18 cellular contexts compared by ENCODE assay signal in genomic region chr3:57659810-57660439, GRCh38. TPM values are rescaled to one million over a fixed set of nuclear protein-coding genes. Genes with fewer than 3 reads are reported as not detected.
DNase-seq lines count a peak whose midpoint lies in the region; ATAC-seq and TF ChIP-seq lines count a peak whose summit lies in the region.
"Had no signal": no experiment of that assay in that cellular context is flagged by ENCODE, and none has a peak within 500 bp of the region (broad histone marks: within the 10 kb centered on the region; RNA-seq: fewer than 3 reads in every experiment).

No MANE protein-coding gene starts in this region.

- H3K27me3 Mint-ChIP-seq in natural killer cell (ENCODE audit: low read depth in 2 of 2): no peaks in the 10 kb centered on the region
- H3K27me3 Mint-ChIP-seq: activated naive CD8-positive, alpha-beta T cell; CD4-positive, alpha-beta memory T cell; stimulated activated naive B cell treated with anti-CD40 and anti-IgM and Interleukin-4, amounts not matched to agents 10 μg/mL and 1 μg/mL and 100 μg/mL, for 72 hours had no signal

- H3K4me3 ChIP-seq in H7 (ENCODE audit: insufficient read depth, low read depth, low read length) (no peak overlapping the region), SJCRH30 (no peak overlapping the region)
- H3K4me3 ChIP-seq: thyroid gland had no signal

- no peak for ATAC-seq in natural killer cell
- ATAC-seq: stimulated activated naive B cell treated with anti-CD40 and anti-IgM and Interleukin-4, amounts not matched to agents 10 μg/mL and 1 μg/mL and 100 μg/mL, for 72 hours had no signal

- no peaks in the 10 kb centered on the region for H3K4me1 ChIP-seq in SJCRH30
- H3K4me1 ChIP-seq: parathyroid adenoma, thyroid gland had no signal

- H3K4me3 Mint-ChIP-seq in natural killer cell: no peak overlapping the region
- H3K4me3 Mint-ChIP-seq: activated naive CD8-positive, alpha-beta T cell; CD4-positive, alpha-beta memory T cell; nephron; stimulated activated naive B cell treated with anti-CD40 and anti-IgM and Interleukin-4, amounts not matched to agents 10 μg/mL and 1 μg/mL and 100 μg/mL, for 72 hours had no signal

- H3K36me3 ChIP-seq in H7 (replicated peaks; ENCODE audit: control insufficient read depth, insufficient read depth, low read length) (no peaks in the 10 kb centered on the region), SJCRH30 (no peaks in the 10 kb centered on the region)

- intact Hi-C loops in natural killer cell (cut with micrococcal nuclease): no loop called here

- DNase-seq in H7: peak; percentile 23
- peak; percentile 47 for DNase-seq in RKO (ENCODE audit: low spot score)
- peak; percentile 16 for DNase-seq in epithelial cell of prostate (ENCODE audit: low read depth, low spot score)
- DNase-seq in natural killer cell: no peak
- DNase-seq in KG1 (lab: John Stamatoyannopoulos, UW): no peak
- no peak for DNase-seq in NCI-H2107 treated with DMSO at 0.1 percent for 48 hours (lab: John Stamatoyannopoulos, UW; ENCODE audit: unreplicated experiment)
- no peak for DNase-seq in SJCRH30
- DNase-seq: CD4-positive, alpha-beta memory T cell; DMS153; foreskin fibroblast; NCI-H1092; NCI-H2081; NCI-H510A treated with DMSO at 0.1 percent for 48 hours; stimulated activated naive B cell treated with anti-CD40 and anti-IgM and Interleukin-4, amounts not matched to agents 10 μg/mL and 1 μg/mL and 100 μg/mL, for 72 hours; thyroid gland had no signal

- peaks cover 9% of the 10 kb centered on the region for H3K36me3 Mint-ChIP-seq in natural killer cell
- H3K36me3 Mint-ChIP-seq: activated naive CD8-positive, alpha-beta T cell had no signal

- H3K27ac Mint-ChIP-seq in natural killer cell: peak overlapping the region; percentile 24 to 63
- H3K27ac Mint-ChIP-seq: nephron; stimulated activated naive B cell treated with anti-CD40 and anti-IgM and Interleukin-4, amounts not matched to agents 10 μg/mL and 1 μg/mL and 100 μg/mL, for 72 hours had no signal

- H3K27ac ChIP-seq in epithelial cell of prostate (peak overlapping the region; percentile 82), SJCRH30 (no peak overlapping the region)
- H3K27ac ChIP-seq: parathyroid adenoma had no signal

- H3K9me3 ChIP-seq in SJCRH30 (replicated peaks): no peaks in the 10 kb centered on the region
- H3K9me3 ChIP-seq: thyroid gland had no signal

- no peak for TF ChIP-seq CTCF in natural killer cell (IDR thresholded peaks at IDR 0.05)

- peaks cover 6 to 9% of the 10 kb centered on the region in 2 donors for H3K4me1 Mint-ChIP-seq in natural killer cell
- H3K4me1 Mint-ChIP-seq: nephron; stimulated activated naive B cell treated with anti-CD40 and anti-IgM and Interleukin-4, amounts not matched to agents 10 μg/mL and 1 μg/mL and 100 μg/mL, for 72 hours had no signal

- no peaks in the 10 kb centered on the region for H3K9me3 Mint-ChIP-seq in natural killer cell
- H3K9me3 Mint-ChIP-seq: CD4-positive, alpha-beta memory T cell; nephron; stimulated activated naive B cell treated with anti-CD40 and anti-IgM and Interleukin-4, amounts not matched to agents 10 μg/mL and 1 μg/mL and 100 μg/mL, for 72 hours had no signal

- no peaks in the 10 kb centered on the region for H3K27me3 ChIP-seq in H7 (ENCODE audit: control insufficient read depth, insufficient read depth, low read length)
- H3K27me3 ChIP-seq in SJCRH30: no peaks in the 10 kb centered on the region
- H3K27me3 ChIP-seq: thyroid gland had no signal

RNA-seq across cellular contexts. Expression of gene DENND6A, which starts 33.0 kb away (rescaled TPM):
- 12.0 and 15.9 TPM in 2 replicates for total RNA-seq in H7 (2014; rRNA removed; shearing (Covaris generic))
- total RNA-seq in natural killer cell: 10 to 100 TPM; 54.5 to 69.8 (median 57.1) TPM
- 18.1 and 19.8 TPM in 2 replicates for total RNA-seq in SJCRH30 (2014; rRNA removed; shearing (Covaris generic))

Comparison
In these comparisons a context has a peak if more than half of its experiments do, and no peak if none do; other contexts are left out.
1. DNase-seq: peak in H7 (single experiment), RKO (single experiment) and epithelial cell of prostate (single experiment); none in natural killer cell (single experiment), KG1 (single experiment), NCI-H2107 treated with DMSO at 0.1 percent for 48 hours (single experiment) and SJCRH30 (0 of 2).